1 cellular context compared by ENCODE assay signal in genomic region chr5:32506251-32506661, GRCh38.
TF ChIP-seq lines count a peak whose summit lies in the region.

No MANE protein-coding gene starts in this region.

TF ChIP-seq in endothelial cell of umbilical vein, 7 proteins besides CTCF, POLR2A, EP300 and RAD21 (continued from another document):
- TF ChIP-seq MYC (IDR thresholded peaks at IDR 0.05; ENCODE audit: low read depth, low read length): no peak
- TF ChIP-seq GATA2 (IDR thresholded peaks at IDR 0.05; ENCODE audit: insufficient read depth, insufficient read length, low read depth, low read length): no peak
- no peak for TF ChIP-seq POLR2AphosphoS5 (IDR thresholded peaks at IDR 0.05; ENCODE audit: insufficient read depth, low read depth, low read length)
- no peak for TF ChIP-seq EZH2 (IDR thresholded peaks at IDR 0.05; ENCODE audit: borderline replicate concordance, low read depth, low read length, severe bottlenecking)
- TF ChIP-seq MAX (IDR thresholded peaks at IDR 0.05; ENCODE audit: insufficient read depth, insufficient read length): no peak
